13 cellular contexts compared by ENCODE assay signal in the genomic region with DNA sequence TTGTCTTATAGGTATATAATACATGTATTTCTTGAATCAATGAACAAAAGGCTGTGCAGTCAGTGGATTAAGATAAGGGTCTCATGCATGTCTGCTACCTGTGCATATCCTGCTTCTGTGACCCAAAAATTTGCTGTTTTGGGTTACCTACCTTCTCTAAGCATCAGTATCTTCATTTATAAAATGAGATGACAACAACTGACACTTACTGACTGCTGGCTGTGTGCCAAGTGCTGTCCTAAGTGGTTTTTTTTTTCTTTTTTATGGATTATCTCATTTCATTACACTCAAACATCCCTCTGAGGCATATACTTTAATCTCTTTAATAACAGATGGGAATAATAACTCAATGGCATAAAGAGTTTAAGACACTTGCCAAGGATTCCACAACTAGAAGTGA. TPM values are rescaled to one million over a fixed set of nuclear protein-coding genes. Genes with fewer than 3 reads are reported as not detected.
DNase-seq lines count a peak whose midpoint lies in the region; ATAC-seq and TF ChIP-seq lines count a peak whose summit lies in the region.
"Had no signal": no experiment of that assay in that cellular context is flagged by ENCODE, and none has a peak within 500 bp of the region (broad histone marks: within the 10 kb centered on the region; RNA-seq: fewer than 3 reads in every experiment).

No MANE protein-coding gene starts in this region.

- TF ChIP-seq POLR2A in testis (IDR thresholded peaks at IDR 0.05), result no peak

- H3K4me1 ChIP-seq in lung (ENCODE audit: control insufficient read depth in 2 of 2, insufficient read depth in 2 of 2, low read length in 2 of 2) (peaks cover 2 to 5% of the 10 kb centered on the region in 2 donors), testis (peaks cover 5% of the 10 kb centered on the region), MM.1S (ENCODE audit: low read length) (no peaks in the 10 kb centered on the region)

- no peaks in the 10 kb centered on the region for H3F3A ChIP-seq in MM.1S (ENCODE audit: insufficient read depth, low read length)

- no peaks in the 10 kb centered on the region for H3K79me2 ChIP-seq in MM.1S (ENCODE audit: low read length)

- H3K36me3 Mint-ChIP-seq in activated T-helper 2 cell treated with anti-CD3 and anti-CD28 coated beads, Interferon-gamma antibody, Interleukin-2, Interleukin-4, amounts not matched to agents 10 μg/mL and 5 μg/mL and 100 μg/mL, durations not matched to agents 14 hours and 24 hours and 36 hours (ENCODE audit: low read depth), result no peaks in the 10 kb centered on the region

- H3K4me1 Mint-ChIP-seq in activated T-helper 2 cell treated with anti-CD3 and anti-CD28 coated beads, Interferon-gamma antibody, Interleukin-2, Interleukin-4, amounts not matched to agents 10 μg/mL and 5 μg/mL and 100 μg/mL, durations not matched to agents 14 hours and 24 hours and 36 hours (ENCODE audit: low read depth), result no peaks in the 10 kb centered on the region

- H3K36me3 ChIP-seq in lung (ENCODE audit: control insufficient read depth in 2 of 2, insufficient read depth in 2 of 2, low read length in 2 of 2), result peaks cover 8 to 16% of the 10 kb centered on the region in 2 donors
- H3K36me3 ChIP-seq in testis (ENCODE audit: low read depth, missing control alignments), result no peaks in the 10 kb centered on the region
- H3K36me3 ChIP-seq in MM.1S (replicated peaks; ENCODE audit: insufficient read depth, low read length), result no peaks in the 10 kb centered on the region

- intact Hi-C loops in testis (cut with DNase I; ENCODE audit: low total_unique reads), result no loop called here
- intact Hi-C loops in activated T-helper 2 cell treated with anti-CD3 and anti-CD28 coated beads, Interferon-gamma antibody, Interleukin-2, Interleukin-4, amounts not matched to agents 10 μg/mL and 5 μg/mL and 100 μg/mL, durations not matched to agents 14 hours and 24 hours and 36 hours (cut with micrococcal nuclease), result no loop called here

- no peak overlapping the region for H2AFZ ChIP-seq in MM.1S (ENCODE audit: low read length)

- H3K27ac Mint-ChIP-seq in activated T-helper 2 cell treated with anti-CD3 and anti-CD28 coated beads, Interferon-gamma antibody, Interleukin-2, Interleukin-4, amounts not matched to agents 10 μg/mL and 5 μg/mL and 100 μg/mL, durations not matched to agents 14 hours and 24 hours and 36 hours, result no peak overlapping the region

- peaks cover 0 to 4% of the 10 kb centered on the region in 2 donors for H3K9me3 ChIP-seq in lung (ENCODE audit: control insufficient read depth in 2 of 2, insufficient read depth in 1 of 2, low read length in 1 of 2)
- H3K9me3 ChIP-seq in testis, result no peaks in the 10 kb centered on the region
- no peaks in the 10 kb centered on the region for H3K9me3 ChIP-seq in MM.1S (replicated peaks; ENCODE audit: insufficient read depth, low read length)

- no peak overlapping the region for H3K4me3 Mint-ChIP-seq in activated T-helper 2 cell treated with anti-CD3 and anti-CD28 coated beads, Interferon-gamma antibody, Interleukin-2, Interleukin-4, amounts not matched to agents 10 μg/mL and 5 μg/mL and 100 μg/mL, durations not matched to agents 14 hours and 24 hours and 36 hours (ENCODE audit: low read depth)

- H3K27ac ChIP-seq in caudate nucleus (ENCODE audit: low read depth, low read length) (peak overlapping the region; percentile 55), lung (ENCODE audit: low read depth in 1 of 2, low read length in 1 of 2) (peak overlapping the region in 1 of 2 donors; percentile 92), testis (peak overlapping the region in 1 of 2 donors; percentile 90), MM.1S (ENCODE audit: low read length) (no peak overlapping the region)
- H3K27ac ChIP-seq: HL-60, VCaP had no signal

- H3K4me2 ChIP-seq in MM.1S (ENCODE audit: low read depth, low read length), result no peak overlapping the region

- TF ChIP-seq CTCF in lung (IDR thresholded peaks at IDR 0.05; ENCODE audit: control extremely low read depth, extremely low read depth), result no peak
- TF ChIP-seq CTCF in testis (IDR thresholded peaks at IDR 0.05), result no peak
- TF ChIP-seq CTCF in MM.1S (IDR thresholded peaks at IDR 0.05; ENCODE audit: low read length), result no peak

- H3K4me3 ChIP-seq in lung (peak overlapping the region; percentile 37), testis (peak overlapping the region; percentile 64 to 95), MM.1S (ENCODE audit: low read length) (no peak overlapping the region)

- no peaks in the 10 kb centered on the region for H3K9me3 Mint-ChIP-seq in activated T-helper 2 cell treated with anti-CD3 and anti-CD28 coated beads, Interferon-gamma antibody, Interleukin-2, Interleukin-4, amounts not matched to agents 10 μg/mL and 5 μg/mL and 100 μg/mL, durations not matched to agents 14 hours and 24 hours and 36 hours

- H4K20me1 ChIP-seq in MM.1S (ENCODE audit: insufficient read depth, low read length), result no peaks in the 10 kb centered on the region

- H3K9me2 ChIP-seq in MM.1S (replicated peaks; ENCODE audit: insufficient read depth, low read length), result no peaks in the 10 kb centered on the region

- no peak for ATAC-seq in lung (ENCODE audit: insufficient read depth, low FRiP score)

- H3K27me3 ChIP-seq in lung (ENCODE audit: control insufficient read depth, insufficient read depth), result no peaks in the 10 kb centered on the region
- no peaks in the 10 kb centered on the region for H3K27me3 ChIP-seq in testis
- no peaks in the 10 kb centered on the region for H3K27me3 ChIP-seq in MM.1S (replicated peaks; ENCODE audit: insufficient read depth, low read length)

- DNase-seq in NCI-H82 treated with DMSO at 0.1 percent for 48 hours (lab: John Stamatoyannopoulos, UW; ENCODE audit: unreplicated experiment), result peak; percentile 43
- no peak for DNase-seq in caudate nucleus (lab: John Stamatoyannopoulos, UW)
- DNase-seq in lung (ENCODE audit: low spot score), result no peak
- DNase-seq in testis, result no peak
- DNase-seq in MM.1S, result no peak
- DNase-seq in activated T-helper 2 cell treated with anti-CD3 and anti-CD28 coated beads, Interferon-gamma antibody, Interleukin-2, Interleukin-4, amounts not matched to agents 10 μg/mL and 5 μg/mL and 100 μg/mL, durations not matched to agents 14 hours and 24 hours and 36 hours (ENCODE audit: low spot score), result no peak
- no peak for DNase-seq in epidermal melanocyte (ENCODE audit: insufficient read length, low spot score)
- DNase-seq: C1 segment of cervical spinal cord, hypothalamus, NCI-H2081 treated with DMSO at 0.1 percent for 48 hours had no signal

- peaks cover 21% of the 10 kb centered on the region for H3K27me3 Mint-ChIP-seq in activated T-helper 2 cell treated with anti-CD3 and anti-CD28 coated beads, Interferon-gamma antibody, Interleukin-2, Interleukin-4, amounts not matched to agents 10 μg/mL and 5 μg/mL and 100 μg/mL, durations not matched to agents 14 hours and 24 hours and 36 hours (ENCODE audit: low read depth)

- H3K9ac ChIP-seq in MM.1S (ENCODE audit: low read length), result no peak overlapping the region

RNA-seq across cellular contexts. Expression of a gene that starts 2.1 kb away (rescaled TPM):
- total RNA-seq in lung (10 to 100 TPM; 42.3 to 86.9 TPM), testis (10 to 100 TPM; 29.6 to 32.8 TPM)
- polyA plus RNA-seq in lung (10 to 100 TPM; 20.1 to 27.9 TPM), testis (ENCODE audit: insufficient read depth, low read depth, low replicate concordance) (24.9 TPM)
- not detected in 2 replicates for total RNA-seq in activated T-helper 2 cell treated with anti-CD3 and anti-CD28 coated beads, Interferon-gamma antibody, Interleukin-2, Interleukin-4, amounts not matched to agents 10 μg/mL and 5 μg/mL and 100 μg/mL, durations not matched to agents 14 hours and 24 hours and 36 hours
- total RNA-seq: activated CD8-positive, alpha-beta memory T cell treated with anti-CD3 and anti-CD28 coated beads for 36 hours had no signal

Comparison
In these comparisons a context has a peak if more than half of its experiments do, and no peak if none do; other contexts are left out.
1. RNA of a gene that starts 2.1 kb away (total RNA-seq): 42.3 to 86.9 TPM in lung and 29.6 to 32.8 TPM in testis; not detected in activated T-helper 2 cell treated with anti-CD3 and anti-CD28 coated beads, Interferon-gamma antibody, Interleukin-2, Interleukin-4, amounts not matched to agents 10 μg/mL and 5 μg/mL and 100 μg/mL, durations not matched to agents 14 hours and 24 hours and 36 hours; every median in the first group is over 10 times any median in the second.